In genomic region chr11:118434553-118435232, GRCh38 we compare ENCODE assay signal across 8 cellular contexts. TPM values are rescaled to one million over a fixed set of nuclear protein-coding genes. Genes with fewer than 3 reads are reported as not detected.
DNase-seq lines count a peak whose midpoint lies in the region; ATAC-seq, FAIRE-seq and TF ChIP-seq lines count a peak whose summit lies in the region.

No MANE protein-coding gene starts in this region.

- peak overlapping the region; percentile 67 for H3K4me3 ChIP-seq in CD8-positive, alpha-beta memory T cell (ENCODE audit: low read length)
- peak overlapping the region; percentile 88 to 90 for H3K4me3 ChIP-seq in kidney (ENCODE audit: low read length in 2 of 2)

- no peaks in the 10 kb centered on the region for H3K9me3 ChIP-seq in CD8-positive, alpha-beta memory T cell (ENCODE audit: low read length)
- no peaks in the 10 kb centered on the region for H3K9me3 ChIP-seq in kidney (ENCODE audit: control insufficient read depth in 1 of 2, low read length in 2 of 2)

- H3K9me3 Mint-ChIP-seq in CD8-positive, alpha-beta memory T cell = no peaks in the 10 kb centered on the region
- H3K9me3 Mint-ChIP-seq in T-helper 2 cell treated with Interferon-gamma antibody and Interleukin-4, amounts not matched to agents 5 μg/mL and 100 μg/mL, for 36 hours = no peaks in the 10 kb centered on the region

- peaks cover 22 to 23% (median 22%) of the 10 kb centered on the region in 3 donors for H3K4me1 Mint-ChIP-seq in CD8-positive, alpha-beta memory T cell
- H3K4me1 Mint-ChIP-seq in T-helper 2 cell treated with Interferon-gamma antibody and Interleukin-4, amounts not matched to agents 5 μg/mL and 100 μg/mL, for 36 hours (ENCODE audit: low read depth) = peaks cover 30% of the 10 kb centered on the region

- H3K27ac ChIP-seq in CD8-positive, alpha-beta memory T cell (ENCODE audit: low read depth, low read length) = peak overlapping the region; percentile 68
- peak overlapping the region in 1 of 2 donors; percentile 72 for H3K27ac ChIP-seq in kidney (ENCODE audit: low read depth in 2 of 2, low read length in 2 of 2)

- peak overlapping the region in 1 of 2 donors; percentile 51 for H3K9ac ChIP-seq in kidney (ENCODE audit: low read length in 2 of 2)

- in situ Hi-C loops in KBM-7 (cut with MboI; ENCODE audit: low pct_unique_long_range_greater_than_20kb, low sequenced_read_pairs) = no loop called here
- in situ Hi-C loops in T47D (cut with HindIII; ENCODE audit: low pct_unique_long_range_greater_than_20kb, low sequenced_read_pairs) = no loop called here

- no peak for TF ChIP-seq CTCF in kidney (IDR thresholded peaks at IDR 0.05; ENCODE audit: borderline replicate concordance, extremely low read depth, insufficient read depth)

- peaks cover 0 to 28% (median 0%) of the 10 kb centered on the region in 3 donors for H3K36me3 Mint-ChIP-seq in CD8-positive, alpha-beta memory T cell
- peaks cover 10% of the 10 kb centered on the region for H3K36me3 Mint-ChIP-seq in T-helper 2 cell treated with Interferon-gamma antibody and Interleukin-4, amounts not matched to agents 5 μg/mL and 100 μg/mL, for 36 hours (ENCODE audit: low read depth)

- peak in 4 of 5 donors; percentile 9 to 69 (median 32) for DNase-seq in CD8-positive, alpha-beta memory T cell
- DNase-seq in KBM-7 (peak; percentile 67), T47D (ENCODE audit: low read depth in 1 of 2, low spot score in 1 of 2) (peak; percentile 39 to 57), kidney (peak; percentile 75)
- peak; percentile 48 for DNase-seq in T-helper 2 cell treated with Interferon-gamma antibody and Interleukin-4, amounts not matched to agents 5 μg/mL and 100 μg/mL, for 36 hours (ENCODE audit: low spot score)
- DNase-seq in stimulated activated CD4-positive, alpha-beta T cell treated with anti-CD3 and anti-CD28 coated beads, Interleukin-12 subunit alpha, Interleukin-12 subunit beta, amount 100 ng/mL, for 4 hours = peak; percentile 25

- H3K27ac Mint-ChIP-seq in CD8-positive, alpha-beta memory T cell = peak overlapping the region; percentile 84 to 95 (median 92)
- H3K27ac Mint-ChIP-seq in T-helper 2 cell treated with Interferon-gamma antibody and Interleukin-4, amounts not matched to agents 5 μg/mL and 100 μg/mL, for 36 hours = peak overlapping the region; percentile 87

- H3K36me3 ChIP-seq in CD8-positive, alpha-beta memory T cell (ENCODE audit: insufficient read depth, low read length) = no peaks in the 10 kb centered on the region
- H3K36me3 ChIP-seq in kidney (ENCODE audit: control insufficient read depth in 1 of 2, insufficient read depth in 2 of 2, low read length in 2 of 2) = no peaks in the 10 kb centered on the region

- peaks cover 16% of the 10 kb centered on the region for H3K4me1 ChIP-seq in CD8-positive, alpha-beta memory T cell (ENCODE audit: insufficient read depth, low read length)
- H3K4me1 ChIP-seq in kidney (ENCODE audit: control insufficient read depth in 1 of 2, insufficient read depth in 1 of 2, low read depth in 1 of 2, low read length in 2 of 2) = peaks cover 7 to 15% of the 10 kb centered on the region in 2 donors

- no peak for FAIRE-seq in kidney (lab: Jason Lieb, UNC)

- no peaks in the 10 kb centered on the region for H3K27me3 ChIP-seq in CD8-positive, alpha-beta memory T cell (ENCODE audit: insufficient read depth, low read length, poor library complexity, severe bottlenecking)

- peaks cover 0 to 7% of the 10 kb centered on the region in 2 donors for H3K27me3 Mint-ChIP-seq in CD8-positive, alpha-beta memory T cell
- H3K27me3 Mint-ChIP-seq in T-helper 2 cell treated with Interferon-gamma antibody and Interleukin-4, amounts not matched to agents 5 μg/mL and 100 μg/mL, for 36 hours (ENCODE audit: low read depth) = peaks cover 5% of the 10 kb centered on the region

- intact Hi-C loops in kidney (cut with DNase I) = no loop called here

- no peak for ATAC-seq in GM18517 (IDR thresholded peaks at IDR 0.05; ENCODE audit: unreplicated experiment)
- ATAC-seq in HG02642 (IDR thresholded peaks at IDR 0.05; ENCODE audit: poor library complexity, unreplicated experiment) = no peak

- peak overlapping the region; percentile 91 to 99 (median 95) for H3K4me3 Mint-ChIP-seq in CD8-positive, alpha-beta memory T cell
- H3K4me3 Mint-ChIP-seq in T-helper 2 cell treated with Interferon-gamma antibody and Interleukin-4, amounts not matched to agents 5 μg/mL and 100 μg/mL, for 36 hours = peak overlapping the region; percentile 94

- POLR2A ChIA-PET in CD8-positive, alpha-beta memory T cell (lab: Charles Lee) = interaction anchor here (0.7 to 2.5 kb wide), 4 partner anchors 36 to 566 kb away, joined by 3 to 19 read pairs (median 4); partner anchors contain the start of gene MPZL3

- CTCF ChIA-PET in CD8-positive, alpha-beta memory T cell (lab: Charles Lee) = interaction anchor here (1.1 to 2.5 kb wide), 4 partner anchors 28 to 39 kb away, joined by 3 to 13 read pairs (median 6); no protein-coding TSS in a partner anchor

RNA-seq across cellular contexts. Expression of gene KMT2A, which starts 1.6 kb away (rescaled TPM):
- 10 to 100 TPM; 80.0 to 80.6 TPM for total RNA-seq in CD8-positive, alpha-beta memory T cell
- 40.5 TPM for polyA plus RNA-seq in CD8-positive, alpha-beta memory T cell
- 85.1 TPM for total RNA-seq in kidney
- 5.6 TPM for polyA plus RNA-seq in kidney (ENCODE audit: insufficient read depth, low read depth, low replicate concordance)

RNA-seq across cellular contexts. Expression of gene ATP5MG, which starts 33.3 kb away (rescaled TPM):
- total RNA-seq in CD8-positive, alpha-beta memory T cell = 100 to 1,000 TPM; 277 to 280 TPM
- polyA plus RNA-seq in CD8-positive, alpha-beta memory T cell = 632 TPM
- 173 TPM for total RNA-seq in kidney
- 811 TPM for polyA plus RNA-seq in kidney (ENCODE audit: insufficient read depth, low read depth, low replicate concordance)

Comparison
In these comparisons a context has a peak if more than half of its experiments do, and no peak if none do; other contexts are left out.
1. DNase-seq: peak in every context shown above with its lines; median percentile 75 in kidney; 67 in KBM-7; 48 in T-helper 2 cell treated with Interferon-gamma antibody and Interleukin-4, amounts not matched to agents 5 μg/mL and 100 μg/mL, for 36 hours; 48 in T47D; 32 in CD8-positive, alpha-beta memory T cell; 25 in stimulated activated CD4-positive, alpha-beta T cell treated with anti-CD3 and anti-CD28 coated beads, Interleukin-12 subunit alpha, Interleukin-12 subunit beta, amount 100 ng/mL, for 4 hours.